In genomic region chr11:12127206-12127898, GRCh38 we compare ENCODE assay signal across 20 cellular contexts. TPM values are rescaled to one million over a fixed set of nuclear protein-coding genes. Genes with fewer than 3 reads are reported as not detected.
A peak's percentile ranks its signal among the peaks of the same experiment; 100 is the strongest.
DNase-seq lines count a peak whose midpoint lies in the region; ATAC-seq and TF ChIP-seq lines count a peak whose summit lies in the region.
"Had no signal": no experiment of that assay in that cellular context is flagged by ENCODE, and none has a peak within 500 bp of the region (broad histone marks: within the 10 kb centered on the region; RNA-seq: fewer than 3 reads in every experiment).

No MANE protein-coding gene starts in this region.

- TF ChIP-seq CTCF in fibroblast of lung (conservative IDR thresholded peaks at IDR 0.05 in 1 of 2, IDR thresholded peaks at IDR 0.05 in 1 of 2; ENCODE audit: low read depth in 1 of 2, low read length in 2 of 2): no peak
- no peak for TF ChIP-seq CTCF in upper lobe of right lung (IDR thresholded peaks at IDR 0.05)
- TF ChIP-seq CTCF in progenitor cell of endocrine pancreas (IDR thresholded peaks at IDR 0.05; ENCODE audit: unreplicated experiment): no peak

- intact Hi-C loops in activated CD4-positive, alpha-beta T cell treated with anti-CD3 and anti-CD28 coated beads, Interleukin-2, amount 10 ng/mL, durations not matched to agents 24 days and 14 days (cut with micrococcal nuclease): no loop called here
- intact Hi-C loops in upper lobe of right lung (cut with DNase I): no loop called here

- H3K9ac ChIP-seq in fibroblast of lung (ENCODE audit: insufficient read depth, low read length): no peak overlapping the region

- ATAC-seq in activated CD8-positive, alpha-beta T cell treated with anti-CD3 and anti-CD28 coated beads, Interleukin-2, amount 10 ng/mL, durations not matched to agents 7 days and 5 days: no peak
- no peak for ATAC-seq in upper lobe of right lung
- ATAC-seq: T-cell had no signal

- H3K36me3 ChIP-seq in fibroblast of lung (ENCODE audit: control insufficient read depth, insufficient read depth, low read length): peaks cover 2% of the 10 kb centered on the region
- no peaks in the 10 kb centered on the region for H3K36me3 ChIP-seq in upper lobe of right lung

- H3K4me1 Mint-ChIP-seq in activated CD4-positive, alpha-beta T cell treated with anti-CD3 and anti-CD28 coated beads, Interleukin-2, amount 10 ng/mL, durations not matched to agents 24 days and 14 days: peaks cover 76% of the 10 kb centered on the region
- H3K4me1 Mint-ChIP-seq in activated CD8-positive, alpha-beta T cell treated with anti-CD3 and anti-CD28 coated beads, Interleukin-2, amount 10 ng/mL, durations not matched to agents 7 days and 5 days (ENCODE audit: low read depth): peaks cover 51% of the 10 kb centered on the region
- peaks cover 5% of the 10 kb centered on the region for H3K4me1 Mint-ChIP-seq in progenitor cell of endocrine pancreas (ENCODE audit: low read depth)

- no peaks in the 10 kb centered on the region for H3K27me3 Mint-ChIP-seq in activated CD4-positive, alpha-beta T cell treated with anti-CD3 and anti-CD28 coated beads, Interleukin-2, amount 10 ng/mL, durations not matched to agents 24 days and 14 days
- H3K27me3 Mint-ChIP-seq in activated CD8-positive, alpha-beta T cell treated with anti-CD3 and anti-CD28 coated beads, Interleukin-2, amount 10 ng/mL, durations not matched to agents 7 days and 5 days (ENCODE audit: low read depth): no peaks in the 10 kb centered on the region
- peaks cover 6% of the 10 kb centered on the region for H3K27me3 Mint-ChIP-seq in progenitor cell of endocrine pancreas
- H3K27me3 Mint-ChIP-seq: activated naive CD8-positive, alpha-beta T cell treated with anti-CD3 and anti-CD28 coated beads, Interleukin-2, amount 10 ng/mL, durations not matched to agents 7 days and 5 days; CD4-positive, CD25-positive, alpha-beta regulatory T cell; T-cell had no signal

- no peaks in the 10 kb centered on the region for H3K9me3 Mint-ChIP-seq in activated CD4-positive, alpha-beta T cell treated with anti-CD3 and anti-CD28 coated beads, Interleukin-2, amount 10 ng/mL, durations not matched to agents 24 days and 14 days
- H3K9me3 Mint-ChIP-seq in activated CD8-positive, alpha-beta T cell treated with anti-CD3 and anti-CD28 coated beads, Interleukin-2, amount 10 ng/mL, durations not matched to agents 7 days and 5 days (ENCODE audit: insufficient read depth): no peaks in the 10 kb centered on the region
- H3K9me3 Mint-ChIP-seq in progenitor cell of endocrine pancreas (ENCODE audit: low read depth): no peaks in the 10 kb centered on the region
- H3K9me3 Mint-ChIP-seq: activated naive CD8-positive, alpha-beta T cell treated with anti-CD3 and anti-CD28 coated beads, Interleukin-2, amount 10 ng/mL, durations not matched to agents 7 days and 5 days; CD4-positive, CD25-positive, alpha-beta regulatory T cell; memory B cell; T-cell had no signal

- H3K27ac ChIP-seq in fibroblast of lung (ENCODE audit: insufficient read depth, low read length) (peak overlapping the region; percentile 35), upper lobe of right lung (peak overlapping the region; percentile 3)

- H3K27me3 ChIP-seq in fibroblast of lung (ENCODE audit: control insufficient read depth, insufficient read depth, low read length) (no peaks in the 10 kb centered on the region), upper lobe of right lung (no peaks in the 10 kb centered on the region)

- H3K4me1 ChIP-seq in fibroblast of lung (ENCODE audit: control insufficient read depth, extremely low read depth, insufficient read depth, low read length) (peaks cover 39% of the 10 kb centered on the region), upper lobe of right lung (peaks cover 51% of the 10 kb centered on the region)

- no peaks in the 10 kb centered on the region for H4K20me1 ChIP-seq in fibroblast of lung (ENCODE audit: control insufficient read depth, extremely low read depth, insufficient read depth, low read length)

- H3K27ac Mint-ChIP-seq in activated CD4-positive, alpha-beta T cell treated with anti-CD3 and anti-CD28 coated beads, Interleukin-2, amount 10 ng/mL, durations not matched to agents 24 days and 14 days: peak overlapping the region; percentile 73
- peak overlapping the region; percentile 40 for H3K27ac Mint-ChIP-seq in activated CD8-positive, alpha-beta T cell treated with anti-CD3 and anti-CD28 coated beads, Interleukin-2, amount 10 ng/mL, durations not matched to agents 7 days and 5 days
- no peak overlapping the region for H3K27ac Mint-ChIP-seq in progenitor cell of endocrine pancreas
- H3K27ac Mint-ChIP-seq: activated naive CD8-positive, alpha-beta T cell treated with anti-CD3 and anti-CD28 coated beads, Interleukin-2, amount 10 ng/mL, durations not matched to agents 7 days and 5 days; memory B cell; T-cell had no signal

- peaks cover 82% of the 10 kb centered on the region for H3K79me2 ChIP-seq in fibroblast of lung (ENCODE audit: control insufficient read depth, insufficient read depth, low read length)

- CTCF ChIA-PET in activated CD8-positive, alpha-beta T cell treated with anti-CD3 and anti-CD28 coated beads, Interleukin-2, amount 10 ng/mL, durations not matched to agents 7 days and 5 days (lab: Charles Lee): interaction anchor here (0.8 to 2.2 kb wide), 7 partner anchors 16 to 110 kb away, joined by 3 to 5 read pairs (median 4); no protein-coding TSS in a partner anchor

- H2AFZ ChIP-seq in fibroblast of lung (ENCODE audit: low read length): no peak overlapping the region

- DNase-seq in activated CD4-positive, alpha-beta T cell treated with anti-CD3 and anti-CD28 coated beads, Interleukin-2, amount 10 ng/mL, durations not matched to agents 24 days and 14 days: no peak
- DNase-seq in activated CD4-positive, alpha-beta T cell treated with anti-CD3 and anti-CD28 coated beads, Interleukin-2, amount 50 U/mL, for 4 hours: no peak
- DNase-seq in activated CD8-positive, alpha-beta T cell treated with anti-CD3 and anti-CD28 coated beads, Interleukin-2, amount 10 ng/mL, durations not matched to agents 7 days and 5 days: no peak
- no peak for DNase-seq in fibroblast of lung (ENCODE audit: low read depth in 2 of 2)
- DNase-seq in upper lobe of right lung: no peak
- DNase-seq in dermis blood vessel endothelial cell: no peak
- no peak for DNase-seq in progenitor cell of endocrine pancreas (ENCODE audit: low spot score, unreplicated experiment)
- no peak for DNase-seq in foreskin melanocyte
- DNase-seq: activated CD4-positive, CD25-positive, alpha-beta regulatory T cell; activated naive CD8-positive, alpha-beta T cell treated with anti-CD3 and anti-CD28 coated beads, Interleukin-2, amount 10 ng/mL, durations not matched to agents 7 days and 5 days; caudate nucleus; CD4-positive, CD25-positive, alpha-beta regulatory T cell; DND-41; MM.1S; NCI-H2029; NCI-H526; retina; substantia nigra; T-cell had no signal

- H3K4me3 Mint-ChIP-seq in activated CD4-positive, alpha-beta T cell treated with anti-CD3 and anti-CD28 coated beads, Interleukin-2, amount 10 ng/mL, durations not matched to agents 24 days and 14 days: peak overlapping the region; percentile 3
- H3K4me3 Mint-ChIP-seq in activated CD8-positive, alpha-beta T cell treated with anti-CD3 and anti-CD28 coated beads, Interleukin-2, amount 10 ng/mL, durations not matched to agents 7 days and 5 days: no peak overlapping the region
- H3K4me3 Mint-ChIP-seq in progenitor cell of endocrine pancreas (ENCODE audit: low read depth): no peak overlapping the region
- H3K4me3 Mint-ChIP-seq: activated naive CD8-positive, alpha-beta T cell treated with anti-CD3 and anti-CD28 coated beads, Interleukin-2, amount 10 ng/mL, durations not matched to agents 7 days and 5 days; CD4-positive, CD25-positive, alpha-beta regulatory T cell; memory B cell; T-cell had no signal

- H3K9me3 ChIP-seq in fibroblast of lung (ENCODE audit: control insufficient read depth, insufficient read depth, low read depth, low read length) (no peaks in the 10 kb centered on the region), upper lobe of right lung (no peaks in the 10 kb centered on the region)

- no peak overlapping the region for H3K4me2 ChIP-seq in fibroblast of lung (ENCODE audit: extremely low read depth, insufficient read depth, low read length)

- POLR2A ChIA-PET in activated CD8-positive, alpha-beta T cell treated with anti-CD3 and anti-CD28 coated beads, Interleukin-2, amount 10 ng/mL, durations not matched to agents 7 days and 5 days (lab: Charles Lee): no interaction called here

- H3K4me3 ChIP-seq in fibroblast of lung (replicated peaks in 1 of 4; ENCODE audit: control extremely low read depth in 1 of 4, insufficient read depth in 1 of 4, low read depth in 3 of 4, low read length in 4 of 4) (no peak overlapping the region), upper lobe of right lung (no peak overlapping the region)

- H3K36me3 Mint-ChIP-seq in activated CD4-positive, alpha-beta T cell treated with anti-CD3 and anti-CD28 coated beads, Interleukin-2, amount 10 ng/mL, durations not matched to agents 24 days and 14 days (ENCODE audit: low read depth): peaks cover 31% of the 10 kb centered on the region
- H3K36me3 Mint-ChIP-seq in activated CD8-positive, alpha-beta T cell treated with anti-CD3 and anti-CD28 coated beads, Interleukin-2, amount 10 ng/mL, durations not matched to agents 7 days and 5 days (ENCODE audit: low read depth): peaks cover 3% of the 10 kb centered on the region
- H3K36me3 Mint-ChIP-seq in progenitor cell of endocrine pancreas (ENCODE audit: insufficient read depth): no peaks in the 10 kb centered on the region
- H3K36me3 Mint-ChIP-seq: activated naive CD8-positive, alpha-beta T cell treated with anti-CD3 and anti-CD28 coated beads, Interleukin-2, amount 10 ng/mL, durations not matched to agents 7 days and 5 days; CD4-positive, CD25-positive, alpha-beta regulatory T cell; memory B cell; T-cell had no signal

RNA-seq across cellular contexts. Expression of gene MICAL2, which starts 17.0 kb away (rescaled TPM):
- total RNA-seq in activated CD4-positive, alpha-beta T cell treated with anti-CD3 and anti-CD28 coated beads, Interleukin-2, amount 10 ng/mL, durations not matched to agents 24 days and 14 days: 501 and 510 TPM in 2 replicates
- total RNA-seq in activated CD8-positive, alpha-beta T cell treated with anti-CD3 and anti-CD28 coated beads, Interleukin-2, amount 10 ng/mL, durations not matched to agents 7 days and 5 days: 10 to 100 TPM; 34.9 to 37.5 TPM
- total RNA-seq in fibroblast of lung (88.6 and 275 TPM in 2 replicates), upper lobe of right lung (197 TPM), dermis blood vessel endothelial cell (110 and 124 TPM in 2 replicates), progenitor cell of endocrine pancreas (8.3 and 10.0 TPM in 2 replicates)
- polyA plus RNA-seq in fibroblast of lung: 78.5 and 120 TPM in 2 replicates
- polyA plus RNA-seq in fibroblast of lung (2012): 125 and 167 TPM in 2 replicates
- polyA minus RNA-seq in fibroblast of lung (ENCODE audit: low replicate concordance): 234 and 390 TPM in 2 replicates
